19 cellular contexts compared by ENCODE assay signal in the genomic region with DNA sequence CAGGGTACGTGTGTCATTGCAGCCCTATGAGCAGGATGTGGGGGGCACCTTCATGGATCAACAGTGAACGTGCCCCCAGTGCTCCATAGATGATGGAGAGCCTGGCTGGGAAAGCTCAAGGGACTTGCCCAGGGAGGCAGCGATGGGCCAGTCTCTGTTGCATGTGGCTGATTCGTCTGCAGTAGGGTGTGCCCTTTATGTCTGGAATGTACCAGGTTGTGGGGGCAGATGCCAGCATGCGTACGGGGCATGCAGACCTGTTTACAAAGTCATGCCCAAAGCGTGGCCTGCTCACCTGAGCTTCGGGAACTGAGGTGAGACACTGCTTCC.
"Had no signal": no experiment of that assay in that cellular context is flagged by ENCODE, and none has a peak within 500 bp of the region (broad histone marks: within the 10 kb centered on the region; RNA-seq: fewer than 3 reads in every experiment).

No MANE protein-coding gene starts in this region.

- H3K4me3 Mint-ChIP-seq: activated CD4-positive, alpha-beta T cell treated with anti-CD3 and anti-CD28 coated beads, Interleukin-2, amount 10 ng/mL, durations not matched to agents 7 days and 5 days; activated CD8-positive, alpha-beta memory T cell treated with anti-CD3 and anti-CD28 coated beads, Interleukin-2, amount 10 ng/mL, durations not matched to agents 7 days and 5 days; activated CD8-positive, alpha-beta T cell treated with anti-CD3 and anti-CD28 coated beads for 36 hours; brain; nephron; type B pancreatic cell had no signal

- H3K27ac ChIP-seq: left lung, SK-N-MC, thoracic aorta had no signal

- FAIRE-seq: colon, pancreas had no signal

- H3K27ac Mint-ChIP-seq: activated CD4-positive, alpha-beta T cell treated with anti-CD3 and anti-CD28 coated beads, Interleukin-2, amount 10 ng/mL, durations not matched to agents 7 days and 5 days; activated CD8-positive, alpha-beta T cell treated with anti-CD3 and anti-CD28 coated beads for 36 hours; nephron; type B pancreatic cell had no signal

- H3K9me3 ChIP-seq: left lung, pancreas, thoracic aorta had no signal

- DNase-seq: activated CD4-positive, alpha-beta T cell treated with anti-CD3 and anti-CD28 coated beads, Interleukin-2, amount 10 ng/mL, durations not matched to agents 7 days and 5 days; activated CD8-positive, alpha-beta memory T cell treated with anti-CD3 and anti-CD28 coated beads, Interleukin-2, amount 10 ng/mL, durations not matched to agents 7 days and 5 days; activated CD8-positive, alpha-beta T cell treated with anti-CD3 and anti-CD28 coated beads for 36 hours; activated gamma-delta T cell treated with Interleukin-2 at 50 U/mL for 16 hours; anterior cingulate cortex; effector memory CD4-positive, alpha-beta T cell; foreskin melanocyte; kidney glomerular epithelial cell; left lung; right cardiac atrium; stimulated activated CD4-positive, alpha-beta T cell treated with anti-CD3 and anti-CD28 coated beads, Interleukin-1b, Interleukin-23, amount 100 ng/mL, for 48 hours had no signal

- H3K27me3 Mint-ChIP-seq: activated CD4-positive, alpha-beta T cell treated with anti-CD3 and anti-CD28 coated beads, Interleukin-2, amount 10 ng/mL, durations not matched to agents 7 days and 5 days; activated CD8-positive, alpha-beta memory T cell treated with anti-CD3 and anti-CD28 coated beads, Interleukin-2, amount 10 ng/mL, durations not matched to agents 7 days and 5 days; activated CD8-positive, alpha-beta T cell treated with anti-CD3 and anti-CD28 coated beads for 36 hours; brain; type B pancreatic cell had no signal

- H3K4me3 ChIP-seq: left lung, pancreas, SK-N-MC, thoracic aorta had no signal

- H3K27me3 ChIP-seq: left lung, pancreas had no signal

- ATAC-seq: activated CD4-positive, CD25-positive, alpha-beta regulatory T cell treated with anti-CD3 and anti-CD28 coated beads, Interleukin-2, amount 50 U/mL, for 24 hours; activated CD8-positive, alpha-beta memory T cell treated with anti-CD3 and anti-CD28 coated beads, Interleukin-2, amount 10 ng/mL, durations not matched to agents 7 days and 5 days; activated CD8-positive, alpha-beta T cell treated with anti-CD3 and anti-CD28 coated beads for 36 hours had no signal
